ENCODE assay signal across 18 cellular contexts in the genomic region with DNA sequence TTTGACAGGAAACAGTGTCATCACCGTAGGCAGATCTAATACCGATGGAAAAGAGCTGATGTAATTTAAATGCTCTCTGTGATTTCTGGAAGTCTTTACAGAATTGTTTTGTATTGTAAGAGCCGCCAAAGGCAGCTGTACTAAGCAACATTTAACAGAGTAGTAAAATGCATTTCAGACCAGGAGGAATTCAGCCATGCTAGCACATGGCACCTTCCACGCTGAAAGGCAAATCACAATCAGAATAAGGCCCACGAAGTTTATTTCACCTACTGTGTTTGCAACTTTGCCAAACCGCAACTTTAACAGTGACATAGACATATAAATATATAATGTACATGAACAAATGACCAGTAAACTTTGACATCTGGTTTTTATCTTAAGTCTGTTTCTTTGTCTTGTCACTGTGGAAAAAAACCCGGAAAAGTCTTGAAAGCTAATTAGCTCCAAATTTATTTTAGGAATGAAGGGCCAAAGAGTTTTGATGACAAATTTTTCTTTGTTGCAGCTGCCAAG. TPM values are rescaled to one million over a fixed set of nuclear protein-coding genes. Genes with fewer than 3 reads are reported as not detected.
DNase-seq lines count a peak whose midpoint lies in the region; ATAC-seq and TF ChIP-seq lines count a peak whose summit lies in the region.
"Had no signal": no experiment of that assay in that cellular context is flagged by ENCODE, and none has a peak within 500 bp of the region (broad histone marks: within the 10 kb centered on the region; RNA-seq: fewer than 3 reads in every experiment).

No MANE protein-coding gene starts in this region.

- H4K20me1 ChIP-seq in OCI-LY7 (ENCODE audit: insufficient read depth, low read length) = no peaks in the 10 kb centered on the region

- H2AFZ ChIP-seq in OCI-LY7 (ENCODE audit: low read length) = no peak overlapping the region

- H3K4me3 ChIP-seq in fibroblast of mammary gland (ENCODE audit: control insufficient read depth, low read depth, low read length) = no peak overlapping the region
- H3K4me3 ChIP-seq in OCI-LY7 (ENCODE audit: low read depth, low read length, poor library complexity, severe bottlenecking) = no peak overlapping the region

- H3K36me3 Mint-ChIP-seq in nephron (ENCODE audit: low read depth) = no peaks in the 10 kb centered on the region
- no peaks in the 10 kb centered on the region for H3K36me3 Mint-ChIP-seq in activated CD8-positive, alpha-beta memory T cell treated with anti-CD3 and anti-CD28 coated beads, Interleukin-2, amount 10 ng/mL, durations not matched to agents 7 days and 5 days
- H3K36me3 Mint-ChIP-seq in stimulated activated memory B cell treated with anti-CD40 and anti-IgM and Interleukin-4, amounts not matched to agents 10 μg/mL and 1 μg/mL and 100 μg/mL, for 72 hours = no peaks in the 10 kb centered on the region
- H3K36me3 Mint-ChIP-seq: activated naive CD4-positive, alpha-beta T cell treated with anti-CD3 and anti-CD28 coated beads, Interleukin-2, amount 50 U/mL, for 72 hours had no signal

- H3K79me2 ChIP-seq in OCI-LY7 (ENCODE audit: insufficient read depth, low read depth, low read length) = no peaks in the 10 kb centered on the region

- peak overlapping the region; percentile 71 to 89 (median 74) for H3K27ac Mint-ChIP-seq in nephron
- H3K27ac Mint-ChIP-seq in activated CD8-positive, alpha-beta memory T cell treated with anti-CD3 and anti-CD28 coated beads, Interleukin-2, amount 10 ng/mL, durations not matched to agents 7 days and 5 days = no peak overlapping the region
- H3K27ac Mint-ChIP-seq in stimulated activated memory B cell treated with anti-CD40 and anti-IgM and Interleukin-4, amounts not matched to agents 10 μg/mL and 1 μg/mL and 100 μg/mL, for 72 hours = no peak overlapping the region
- H3K27ac Mint-ChIP-seq: activated naive CD4-positive, alpha-beta T cell treated with anti-CD3 and anti-CD28 coated beads, Interleukin-2, amount 50 U/mL, for 72 hours; B cell; endodermal cell had no signal

- POLR2A ChIA-PET in OCI-LY7 (lab: Charles Lee) = interaction anchor here (0.7 to 1.1 kb wide), 2 partner anchors 19 to 690 kb away, joined by 3 to 5 read pairs; no protein-coding TSS in a partner anchor

- CTCF ChIA-PET in OCI-LY7 (lab: Charles Lee; ENCODE audit: unreplicated experiment) = no interaction called here
- CTCF ChIA-PET in activated CD8-positive, alpha-beta memory T cell treated with anti-CD3 and anti-CD28 coated beads, Interleukin-2, amount 10 ng/mL, durations not matched to agents 7 days and 5 days (lab: Charles Lee) = interaction anchor here (0.9 to 4.9 kb wide), 4 partner anchors 10 to 285 kb away, joined by 3 to 26 read pairs (median 8); a partner anchor contains a TSS

- no peaks in the 10 kb centered on the region for H3K9me3 ChIP-seq in OCI-LY7 (ENCODE audit: low read length)
- H3K9me3 ChIP-seq: neutrophil had no signal

- no peak for ATAC-seq in activated CD8-positive, alpha-beta memory T cell treated with anti-CD3 and anti-CD28 coated beads, Interleukin-2, amount 10 ng/mL, durations not matched to agents 7 days and 5 days
- ATAC-seq in stimulated activated memory B cell treated with anti-CD40 and anti-IgM and Interleukin-4, amounts not matched to agents 10 μg/mL and 1 μg/mL and 100 μg/mL, for 72 hours = no peak
- ATAC-seq: activated naive CD4-positive, alpha-beta T cell treated with anti-CD3 and anti-CD28 coated beads, Interleukin-2, amount 50 U/mL, for 72 hours; left colon had no signal

- H3K4me2 ChIP-seq in OCI-LY7 (ENCODE audit: low read length) = no peak overlapping the region

- peaks cover 41% of the 10 kb centered on the region for H3K4me1 Mint-ChIP-seq in nephron
- peaks cover 17% of the 10 kb centered on the region for H3K4me1 Mint-ChIP-seq in activated CD8-positive, alpha-beta memory T cell treated with anti-CD3 and anti-CD28 coated beads, Interleukin-2, amount 10 ng/mL, durations not matched to agents 7 days and 5 days
- peaks cover 11% of the 10 kb centered on the region for H3K4me1 Mint-ChIP-seq in stimulated activated memory B cell treated with anti-CD40 and anti-IgM and Interleukin-4, amounts not matched to agents 10 μg/mL and 1 μg/mL and 100 μg/mL, for 72 hours

- no TSS peak for BruUV-seq in OCI-LY7 (replicated peaks; lab: Mats Ljungman, UMichigan)

- DNase-seq in AG09319 (ENCODE audit: extremely low read depth, low read depth) (peak; percentile 71), M059J (ENCODE audit: low read depth) (peak; percentile 32), fibroblast of mammary gland (ENCODE audit: low read depth) (peak; percentile 70), OCI-LY7 (ENCODE audit: low spot score) (no peak), glomerular visceral epithelial cell (ENCODE audit: extremely low spot score) (no peak)
- DNase-seq in activated CD8-positive, alpha-beta memory T cell treated with anti-CD3 and anti-CD28 coated beads, Interleukin-2, amount 10 ng/mL, durations not matched to agents 7 days and 5 days = no peak
- DNase-seq: activated CD4-positive, alpha-beta T cell treated with anti-CD3 and anti-CD28 coated beads for 1 hour; caudate nucleus; endodermal cell; left colon; MM.1S; NCI-H2029 treated with DMSO at 0.1 percent for 48 hours had no signal

- no peak for TF ChIP-seq CTCF in AG09319 (IDR thresholded peaks at IDR 0.05; ENCODE audit: low read depth, low read length)
- no peak for TF ChIP-seq CTCF in fibroblast of mammary gland (conservative IDR thresholded peaks at IDR 0.05; ENCODE audit: control insufficient read depth, insufficient read depth, low read depth, low read length)
- TF ChIP-seq CTCF in nephron (IDR thresholded peaks at IDR 0.05; ENCODE audit: unreplicated experiment in 3 of 3) = no peak
- TF ChIP-seq CTCF in OCI-LY7 (conservative IDR thresholded peaks at IDR 0.05; ENCODE audit: low read length) = no peak

- H3K9me2 ChIP-seq in OCI-LY7 (ENCODE audit: insufficient read depth, low read length) = no peaks in the 10 kb centered on the region

- intact Hi-C loops in OCI-LY7 (cut with micrococcal nuclease; ENCODE audit: unreplicated experiment) = loop anchor here (5.0 kb wide), 2 partner anchors 178 to 683 kb away; a partner anchor contains a TSS

- H3K27me3 Mint-ChIP-seq in nephron (ENCODE audit: low read depth) = peaks cover 9% of the 10 kb centered on the region
- peaks cover 3% of the 10 kb centered on the region for H3K27me3 Mint-ChIP-seq in activated CD8-positive, alpha-beta memory T cell treated with anti-CD3 and anti-CD28 coated beads, Interleukin-2, amount 10 ng/mL, durations not matched to agents 7 days and 5 days
- no peaks in the 10 kb centered on the region for H3K27me3 Mint-ChIP-seq in stimulated activated memory B cell treated with anti-CD40 and anti-IgM and Interleukin-4, amounts not matched to agents 10 μg/mL and 1 μg/mL and 100 μg/mL, for 72 hours
- H3K27me3 Mint-ChIP-seq: B cell had no signal

- no peaks in the 10 kb centered on the region for H3K4me1 ChIP-seq in OCI-LY7 (ENCODE audit: insufficient read depth, low read length, poor library complexity, severe bottlenecking)

- H3K4me3 Mint-ChIP-seq in nephron = no peak overlapping the region
- no peak overlapping the region for H3K4me3 Mint-ChIP-seq in activated CD8-positive, alpha-beta memory T cell treated with anti-CD3 and anti-CD28 coated beads, Interleukin-2, amount 10 ng/mL, durations not matched to agents 7 days and 5 days
- no peak overlapping the region for H3K4me3 Mint-ChIP-seq in stimulated activated memory B cell treated with anti-CD40 and anti-IgM and Interleukin-4, amounts not matched to agents 10 μg/mL and 1 μg/mL and 100 μg/mL, for 72 hours
- H3K4me3 Mint-ChIP-seq: B cell, endodermal cell had no signal

- no peak overlapping the region for H3K27ac ChIP-seq in OCI-LY7 (ENCODE audit: low read depth, low read length, poor library complexity, severe bottlenecking)
- H3K27ac ChIP-seq: neutrophil, RWPE1 had no signal

- no peaks in the 10 kb centered on the region for H3K36me3 ChIP-seq in OCI-LY7 (ENCODE audit: insufficient read depth, low read length)
- H3K36me3 ChIP-seq: neutrophil had no signal

- no peaks in the 10 kb centered on the region for H3K9me3 Mint-ChIP-seq in nephron
- no peaks in the 10 kb centered on the region for H3K9me3 Mint-ChIP-seq in activated CD8-positive, alpha-beta memory T cell treated with anti-CD3 and anti-CD28 coated beads, Interleukin-2, amount 10 ng/mL, durations not matched to agents 7 days and 5 days (ENCODE audit: low read depth)
- no peaks in the 10 kb centered on the region for H3K9me3 Mint-ChIP-seq in stimulated activated memory B cell treated with anti-CD40 and anti-IgM and Interleukin-4, amounts not matched to agents 10 μg/mL and 1 μg/mL and 100 μg/mL, for 72 hours
- H3K9me3 Mint-ChIP-seq: activated naive CD4-positive, alpha-beta T cell treated with anti-CD3 and anti-CD28 coated beads, Interleukin-2, amount 50 U/mL, for 72 hours; endodermal cell had no signal

RNA-seq across cellular contexts. Expression of a gene that starts 26.1 kb away (rescaled TPM):
- total RNA-seq in M059J (2014; rRNA removed; shearing (Covaris generic)) = 3.9 and 5.8 TPM in 2 replicates
- not detected in 2 replicates for total RNA-seq in OCI-LY7 (2014; rRNA removed; shearing (Covaris generic))
- total RNA-seq in OCI-LY7 (2022) = 0.91 and 1.4 TPM in 2 replicates
- 10 to 100 TPM in 1 of 2 experiments, 1 to 10 TPM in 1; 4.4 to 14.4 TPM for total RNA-seq in activated CD8-positive, alpha-beta memory T cell treated with anti-CD3 and anti-CD28 coated beads, Interleukin-2, amount 10 ng/mL, durations not matched to agents 7 days and 5 days

Comparison
In these comparisons a context has a peak if more than half of its experiments do, and no peak if none do; other contexts are left out.
1. DNase-seq: peak in AG09319 (single experiment), M059J (single experiment) and fibroblast of mammary gland (single experiment); none in OCI-LY7 (single experiment), glomerular visceral epithelial cell (single experiment) and activated CD8-positive, alpha-beta memory T cell treated with anti-CD3 and anti-CD28 coated beads, Interleukin-2, amount 10 ng/mL, durations not matched to agents 7 days and 5 days (single experiment).
2. H3K27ac Mint-ChIP-seq: peak in nephron (3 of 3); none in activated CD8-positive, alpha-beta memory T cell treated with anti-CD3 and anti-CD28 coated beads, Interleukin-2, amount 10 ng/mL, durations not matched to agents 7 days and 5 days (single experiment) and stimulated activated memory B cell treated with anti-CD40 and anti-IgM and Interleukin-4, amounts not matched to agents 10 μg/mL and 1 μg/mL and 100 μg/mL, for 72 hours (single experiment).